Comparison of ENCODE assay signal across 20 cellular contexts in genomic region chr7:34385385-34385784, GRCh38.
"Had no signal": no experiment of that assay in that cellular context is flagged by ENCODE, and none has a peak within 500 bp of the region (broad histone marks: within the 10 kb centered on the region; RNA-seq: fewer than 3 reads in every experiment).

No MANE protein-coding gene starts in this region.

- H3K27me3 ChIP-seq: adrenal gland, body of pancreas, neural progenitor cell, sigmoid colon, uterus had no signal

- H3K36me3 ChIP-seq: adrenal gland, neural progenitor cell, sigmoid colon, uterus had no signal

- ATAC-seq: activated T-cell treated with anti-CD3 and anti-CD28 coated beads, Interleukin-2, amount 50 U/mL, for 4 hours; body of pancreas; left colon had no signal

- DNase-seq: activated CD4-positive, alpha-beta memory T cell treated with anti-CD3 and anti-CD28 coated beads for 36 hours; activated CD4-positive, alpha-beta T cell treated with anti-CD3 and anti-CD28 coated beads for 1 hour; activated effector memory CD4-positive, alpha-beta T cell treated with Interleukin-2 at 50 U/mL for 16 hours; activated naive CD4-positive, alpha-beta T cell treated with anti-CD3 and anti-CD28 coated beads, Interleukin-2, amount 50 U/mL, for 16 hours; activated T-cell treated with anti-CD3 and anti-CD28 coated beads, Interleukin-2, amount 50 U/mL, for 4 hours; adrenal gland; body of pancreas; central memory CD4-positive, alpha-beta T cell; foreskin fibroblast; glutamatergic neuron; left colon; naive B cell; sigmoid colon; stimulated activated CD4-positive, alpha-beta T cell treated with anti-CD3 and anti-CD28 coated beads, Interleukin-2, amount 100 ng/mL, for 24 hours; T-helper 1 cell; T1000; uterus had no signal

- H3K27ac ChIP-seq: adrenal gland, body of pancreas, coronary artery, neural progenitor cell, sigmoid colon, uterus, VCaP had no signal

- H3K9ac ChIP-seq: neural progenitor cell had no signal

- H3K4me1 ChIP-seq: adrenal gland, body of pancreas, neural progenitor cell, sigmoid colon, uterus had no signal

- H3K4me2 ChIP-seq: neural progenitor cell had no signal

- H2AFZ ChIP-seq: neural progenitor cell had no signal

- H3K4me3 ChIP-seq: adrenal gland, body of pancreas, coronary artery, neural progenitor cell, sigmoid colon, uterus had no signal

- H3K9me3 ChIP-seq: uterus had no signal
